ENCODE assay signal across 8 cellular contexts in the genomic region with DNA sequence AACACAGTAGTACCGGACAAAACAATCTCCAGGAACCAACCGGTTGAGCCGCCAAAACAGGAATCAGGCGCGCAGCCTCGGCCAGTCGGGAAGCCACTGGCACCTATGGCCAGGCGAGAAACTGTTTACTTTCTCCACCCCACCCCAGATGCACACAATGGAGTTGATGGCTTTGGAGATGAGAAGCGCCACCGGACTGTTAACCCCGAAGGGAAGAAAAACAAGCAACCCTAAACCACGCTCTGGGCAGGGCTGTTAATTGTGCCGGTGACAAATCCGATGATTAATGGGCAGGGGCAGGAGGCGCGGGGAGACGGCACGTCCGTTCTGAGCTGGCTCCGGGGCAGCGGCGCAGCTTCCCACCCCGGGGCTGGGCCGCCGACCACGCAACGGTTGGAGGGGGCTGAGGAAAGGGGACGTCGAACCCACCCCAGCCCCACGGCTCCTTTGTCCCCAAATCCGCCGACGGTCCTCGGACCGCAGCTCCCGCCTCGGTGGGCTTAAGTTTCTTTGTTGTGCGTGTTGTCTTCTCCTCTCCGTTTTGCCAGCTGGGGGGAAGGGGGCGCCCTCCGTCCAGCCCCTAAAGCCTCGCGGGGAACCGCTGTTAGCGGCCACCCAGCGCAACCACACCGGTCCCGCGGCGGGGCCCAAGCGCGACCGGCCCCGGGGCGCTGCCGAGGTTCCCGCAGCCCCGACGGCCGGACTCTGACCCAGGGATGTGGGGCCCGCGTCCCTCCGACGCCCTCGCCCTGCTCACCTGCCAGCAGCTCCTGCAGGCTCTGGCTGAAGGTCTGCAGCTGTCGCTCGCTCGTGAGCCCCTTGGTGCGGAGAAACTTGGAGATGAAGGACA. TPM values are rescaled to one million over a fixed set of nuclear protein-coding genes. Genes with fewer than 3 reads are reported as not detected.
DNase-seq lines count a peak whose midpoint lies in the region; ATAC-seq and TF ChIP-seq lines count a peak whose summit lies in the region.

No MANE protein-coding gene starts in this region.

- H3K4me1 Mint-ChIP-seq in activated T-helper 1 cell treated with anti-CD3 and anti-CD28 coated beads, Interleukin-12 subunit alpha, Interleukin-12 subunit beta, Interleukin-2, Interleukin-4 antibody, amounts not matched to agents 30 ng/mL and 10 ng/mL and 1 ng/mL, durations not matched to agents 14 hours and 24 hours and 36 hours (ENCODE audit: low read depth), result peaks cover 62% of the 10 kb centered on the region
- H3K4me1 Mint-ChIP-seq in neural progenitor cell, result peaks cover 42% of the 10 kb centered on the region

- H3K9me3 ChIP-seq in ES-I3 (ENCODE audit: control insufficient read depth, insufficient read depth, low read length) (no peaks in the 10 kb centered on the region), OCI-LY7 (ENCODE audit: low read length) (no peaks in the 10 kb centered on the region), neural progenitor cell (ENCODE audit: low read depth) (no peaks in the 10 kb centered on the region), stomach (no peaks in the 10 kb centered on the region)

- peaks cover 16% of the 10 kb centered on the region for H3F3A ChIP-seq in neural progenitor cell (ENCODE audit: low read depth)

- WGBS in stomach, 5 donors, result 0% methylated on average over 44 to 69 of the region's 69 CpGs

- DNase-seq in OCI-LY7 (ENCODE audit: low spot score) (peak; percentile 69), fibroblast of villous mesenchyme (ENCODE audit: low read depth) (no peak), neural progenitor cell (ENCODE audit: low spot score) (peak; percentile 66), stomach (peak; percentile 74)
- DNase-seq in activated T-helper 1 cell treated with anti-CD3 and anti-CD28 coated beads, Interleukin-12 subunit alpha, Interleukin-12 subunit beta, Interleukin-2, Interleukin-4 antibody, amounts not matched to agents 30 ng/mL and 10 ng/mL and 1 ng/mL, durations not matched to agents 14 hours and 24 hours and 36 hours (ENCODE audit: low spot score), result peak; percentile 43

- H3K4me3 ChIP-seq in OCI-LY7 (ENCODE audit: low read depth, low read length, poor library complexity, severe bottlenecking), result peak overlapping the region; percentile 86
- H3K4me3 ChIP-seq in fibroblast of villous mesenchyme (ENCODE audit: low read depth, low read length), result peak overlapping the region; percentile 92
- peak overlapping the region; percentile 94 for H3K4me3 ChIP-seq in neural progenitor cell
- H3K4me3 ChIP-seq in stomach, result peak overlapping the region; percentile 74 to 97 (median 83)

- H3K27me3 ChIP-seq in neural progenitor cell (no peaks in the 10 kb centered on the region), stomach (no peaks in the 10 kb centered on the region)

- H3K36me3 ChIP-seq in ES-I3 (ENCODE audit: insufficient read depth, low read length) (0 out of 2 replicates have a peak, but pooled peaks cover 3% of the 10 kb centered on the region), OCI-LY7 (ENCODE audit: insufficient read depth, low read length) (peaks cover 51% of the 10 kb centered on the region), neural progenitor cell (peaks cover 30% of the 10 kb centered on the region), stomach (peaks cover 13 to 31% (median 21%) of the 10 kb centered on the region in 4 donors)

- H3K4me3 Mint-ChIP-seq in activated T-helper 1 cell treated with anti-CD3 and anti-CD28 coated beads, Interleukin-12 subunit alpha, Interleukin-12 subunit beta, Interleukin-2, Interleukin-4 antibody, amounts not matched to agents 30 ng/mL and 10 ng/mL and 1 ng/mL, durations not matched to agents 14 hours and 24 hours and 36 hours, result peak overlapping the region; percentile 94
- peak overlapping the region; percentile 99 for H3K4me3 Mint-ChIP-seq in neural progenitor cell

- H3K9ac ChIP-seq in ES-I3 (ENCODE audit: low read depth, low read length), result peak overlapping the region; percentile 83
- peak overlapping the region; percentile 96 for H3K9ac ChIP-seq in neural progenitor cell

- peaks cover 2% of the 10 kb centered on the region for H3K27me3 Mint-ChIP-seq in activated T-helper 1 cell treated with anti-CD3 and anti-CD28 coated beads, Interleukin-12 subunit alpha, Interleukin-12 subunit beta, Interleukin-2, Interleukin-4 antibody, amounts not matched to agents 30 ng/mL and 10 ng/mL and 1 ng/mL, durations not matched to agents 14 hours and 24 hours and 36 hours (ENCODE audit: insufficient read depth)
- peaks cover 7% of the 10 kb centered on the region for H3K27me3 Mint-ChIP-seq in neural progenitor cell (ENCODE audit: insufficient read depth, low read depth)

- H3K4me2 ChIP-seq in OCI-LY7 (ENCODE audit: low read length), result peak overlapping the region; percentile 98
- H3K4me2 ChIP-seq in neural progenitor cell, result peak overlapping the region; percentile 88

- H3K79me2 ChIP-seq in OCI-LY7 (ENCODE audit: insufficient read depth, low read depth, low read length), result peaks cover 76% of the 10 kb centered on the region
- peaks cover 81% of the 10 kb centered on the region for H3K79me2 ChIP-seq in neural progenitor cell (ENCODE audit: low read depth)

- H3K36me3 Mint-ChIP-seq in activated T-helper 1 cell treated with anti-CD3 and anti-CD28 coated beads, Interleukin-12 subunit alpha, Interleukin-12 subunit beta, Interleukin-2, Interleukin-4 antibody, amounts not matched to agents 30 ng/mL and 10 ng/mL and 1 ng/mL, durations not matched to agents 14 hours and 24 hours and 36 hours (ENCODE audit: low read depth), result peaks cover 59% of the 10 kb centered on the region
- peaks cover 17% of the 10 kb centered on the region for H3K36me3 Mint-ChIP-seq in neural progenitor cell

- H3K9me3 Mint-ChIP-seq in activated T-helper 1 cell treated with anti-CD3 and anti-CD28 coated beads, Interleukin-12 subunit alpha, Interleukin-12 subunit beta, Interleukin-2, Interleukin-4 antibody, amounts not matched to agents 30 ng/mL and 10 ng/mL and 1 ng/mL, durations not matched to agents 14 hours and 24 hours and 36 hours, result no peaks in the 10 kb centered on the region
- H3K9me3 Mint-ChIP-seq in neural progenitor cell, result no peaks in the 10 kb centered on the region

- H4K20me1 ChIP-seq in OCI-LY7 (ENCODE audit: insufficient read depth, low read length) (peaks cover 49% of the 10 kb centered on the region), neural progenitor cell (ENCODE audit: low read depth) (peaks cover 54% of the 10 kb centered on the region)

- peak in 1 of 4 donors; percentile 0 for TF ChIP-seq POLR2A in stomach (IDR thresholded peaks at IDR 0.05)

- no peak for TF ChIP-seq EP300 in stomach (IDR thresholded peaks at IDR 0.05)

- intact Hi-C loops in OCI-LY7 (cut with micrococcal nuclease; ENCODE audit: unreplicated experiment), result loop anchor here (1.0 to 5.0 kb wide), 4 partner anchors 110 to 333 kb away; no protein-coding TSS in a partner anchor
- intact Hi-C loops in activated T-helper 1 cell treated with anti-CD3 and anti-CD28 coated beads, Interleukin-12 subunit alpha, Interleukin-12 subunit beta, Interleukin-2, Interleukin-4 antibody, amounts not matched to agents 30 ng/mL and 10 ng/mL and 1 ng/mL, durations not matched to agents 14 hours and 24 hours and 36 hours (cut with micrococcal nuclease), result loop anchor here (1.0 to 5.0 kb wide), 7 partner anchors 11 to 1297 kb away; partner anchors contain the start of genes EEA1 and UBE2N
- intact Hi-C loops in stomach (cut with DNase I; ENCODE audit: low total_unique reads), result loop anchor here (10.0 kb wide), 1 partner anchor 330 kb away; no protein-coding TSS in a partner anchor

- ATAC-seq in HG03045 (IDR thresholded peaks at IDR 0.05; ENCODE audit: unreplicated experiment) (peak; percentile 9), GM19351 (IDR thresholded peaks at IDR 0.05; ENCODE audit: unreplicated experiment) (no peak)

- H3K9me2 ChIP-seq in OCI-LY7 (ENCODE audit: insufficient read depth, low read length), result no peaks in the 10 kb centered on the region

- POLR2A ChIA-PET in OCI-LY7 (lab: Charles Lee), result interaction anchor here (0.9 to 5.5 kb wide), 39 partner anchors 9 to 424 kb away, joined by 3 to 86 read pairs (median 8); no protein-coding TSS in a partner anchor

- H3K27ac ChIP-seq in OCI-LY7 (ENCODE audit: low read depth, low read length, poor library complexity, severe bottlenecking) (peak overlapping the region; percentile 63), neural progenitor cell (peak overlapping the region; percentile 84), stomach (peak overlapping the region; percentile 95 to 100 (median 100))

- H2AFZ ChIP-seq in OCI-LY7 (ENCODE audit: low read length) (no peak overlapping the region), neural progenitor cell (replicated peaks) (no peak overlapping the region)

- H3K27ac Mint-ChIP-seq in activated T-helper 1 cell treated with anti-CD3 and anti-CD28 coated beads, Interleukin-12 subunit alpha, Interleukin-12 subunit beta, Interleukin-2, Interleukin-4 antibody, amounts not matched to agents 30 ng/mL and 10 ng/mL and 1 ng/mL, durations not matched to agents 14 hours and 24 hours and 36 hours, result peak overlapping the region; percentile 90
- H3K27ac Mint-ChIP-seq in neural progenitor cell, result peak overlapping the region; percentile 98

- H3K4me1 ChIP-seq in ES-I3 (ENCODE audit: insufficient read depth, low read length) (peaks cover 30% of the 10 kb centered on the region; the same call in 1 of the 2 replicates), OCI-LY7 (ENCODE audit: insufficient read depth, low read length, poor library complexity, severe bottlenecking) (peaks cover 16% of the 10 kb centered on the region), neural progenitor cell (peaks cover 21% of the 10 kb centered on the region), stomach (peaks cover 0 to 34% (median 13%) of the 10 kb centered on the region in 4 donors)

- TF ChIP-seq CTCF in OCI-LY7 (conservative IDR thresholded peaks at IDR 0.05; ENCODE audit: low read length) (peak; percentile 71), fibroblast of villous mesenchyme (IDR thresholded peaks at IDR 0.05; ENCODE audit: insufficient read depth, low read depth, low read length) (no peak), neural progenitor cell (IDR thresholded peaks at IDR 0.05) (peak; percentile 31), stomach (IDR thresholded peaks at IDR 0.05) (no peak)

- BruUV-seq in OCI-LY7 (replicated peaks; lab: Mats Ljungman, UMichigan), result no TSS peak

- CTCF ChIA-PET in OCI-LY7 (lab: Charles Lee; ENCODE audit: unreplicated experiment), result interaction anchor here (0.8 to 2.5 kb wide), 9 partner anchors 8 to 359 kb away, joined by 3 to 14 read pairs (median 3); no protein-coding TSS in a partner anchor

RNA-seq across cellular contexts. Expression of gene BTG1, which starts 0.8 kb away (rescaled TPM):
- total RNA-seq in OCI-LY7 (2014; rRNA removed; shearing (Covaris generic)), result 18.0 and 32.8 TPM in 2 replicates
- total RNA-seq in OCI-LY7 (2022), result 93.4 and 102 TPM in 2 replicates
- total RNA-seq in activated T-helper 1 cell treated with anti-CD3 and anti-CD28 coated beads, Interleukin-12 subunit alpha, Interleukin-12 subunit beta, Interleukin-2, Interleukin-4 antibody, amounts not matched to agents 30 ng/mL and 10 ng/mL and 1 ng/mL, durations not matched to agents 14 hours and 24 hours and 36 hours, result 86.4 and 87.9 TPM in 2 replicates
- 4.8 and 5.6 TPM in 2 replicates for total RNA-seq in fibroblast of villous mesenchyme
- total RNA-seq in neural progenitor cell (ENCODE audit: low replicate concordance), result 25.2 and 45.1 TPM in 2 replicates
- 100 to 1,000 TPM in 1 of 5 donors, 10 to 100 TPM in 4; 20.5 to 108 (median 33.3) TPM for total RNA-seq in stomach
- 10 to 100 TPM; 39.7 to 47.5 (median 40.2) TPM for polyA plus RNA-seq in stomach

Comparison
In these comparisons a context has a peak if more than half of its experiments do, and no peak if none do; other contexts are left out.
1. CTCF ChIP-seq: peak in OCI-LY7 (single experiment) and neural progenitor cell (single experiment); none in fibroblast of villous mesenchyme (single experiment) and stomach (0 of 7).
2. Peak in every context shown above with its lines, with median percentiles within 50 percentile points of each other: H3K27ac ChIP-seq and H3K4me3 ChIP-seq.